In genomic region chr2:38650012-38650411, GRCh38 we compare ENCODE assay signal across 1 cellular context.
TF ChIP-seq lines count a peak whose summit lies in the region.

No MANE protein-coding gene starts in this region.

TF ChIP-seq in HepG2, 621 proteins besides CTCF, POLR2A, EP300 and RAD21:
- TF ChIP-seq ZNF709 (CRISPR knock-in tag; IDR thresholded peaks at IDR 0.05) (no peak), ZEB1 (IDR thresholded peaks at IDR 0.05; ENCODE audit: insufficient replicate concordance, low read depth) (no peak), JUN (CRISPR knock-in tag; IDR thresholded peaks at IDR 0.05) (no peak), SUZ12 (IDR thresholded peaks at IDR 0.05; ENCODE audit: low read depth, low read length) (no peak), ZNF781 (CRISPR knock-in tag; IDR thresholded peaks at IDR 0.05; ENCODE audit: borderline replicate concordance, not compliant biosample characterization) (no peak), KDM1A (CRISPR knock-in tag; IDR thresholded peaks at IDR 0.05) (no peak), ZBTB7B (CRISPR knock-in tag; IDR thresholded peaks at IDR 0.05) (no peak), GATAD1 (CRISPR knock-in tag; IDR thresholded peaks at IDR 0.05) (no peak), ZNF572 (CRISPR knock-in tag; IDR thresholded peaks at IDR 0.05) (no peak), RBM22 (optimal IDR thresholded peaks at IDR 0.05; ENCODE audit: low read length) (no peak), GMEB2 (CRISPR knock-in tag; IDR thresholded peaks at IDR 0.05; ENCODE audit: low read depth) (no peak)
